Comparison of ENCODE assay signal across 17 cellular contexts in genomic region chr14:69285661-69286255, GRCh38. TPM values are rescaled to one million over a fixed set of nuclear protein-coding genes. Genes with fewer than 3 reads are reported as not detected.
"Had no signal": no experiment of that assay in that cellular context is flagged by ENCODE, and none has a peak within 500 bp of the region (broad histone marks: within the 10 kb centered on the region; RNA-seq: fewer than 3 reads in every experiment).

No MANE protein-coding gene starts in this region.

- H3K4me1 ChIP-seq: upper lobe of left lung had no signal

- H3K4me3 ChIP-seq: dorsolateral prefrontal cortex, gastrocnemius medialis, tibial artery, upper lobe of left lung had no signal

- H3K36me3 ChIP-seq: gastrocnemius medialis, tibial artery, upper lobe of left lung had no signal

- H3K27ac ChIP-seq: dorsolateral prefrontal cortex, gastrocnemius medialis, tibial artery, upper lobe of left lung had no signal

- H3K36me3 Mint-ChIP-seq: naive thymus-derived CD8-positive, alpha-beta T cell had no signal

- H3K9me3 Mint-ChIP-seq: central memory CD8-positive, alpha-beta T cell; naive thymus-derived CD8-positive, alpha-beta T cell had no signal

- H3K27me3 ChIP-seq: dorsolateral prefrontal cortex, gastrocnemius medialis, tibial artery, upper lobe of left lung had no signal

- H3K9me3 ChIP-seq: gastrocnemius medialis, tibial artery, upper lobe of left lung had no signal

- ATAC-seq: esophagus mucosa; gastrocnemius medialis; naive thymus-derived CD8-positive, alpha-beta T cell; stimulated activated naive CD8-positive, alpha-beta T cell treated with anti-CD3 and anti-CD28 coated beads, Interleukin-15, Interleukin-2, amounts not matched to agents 100 U/mL and 50 U/mL, for 24 hours had no signal

- DNase-seq: cortex of kidney; dorsolateral prefrontal cortex; effector CD8-positive, alpha-beta T cell; gastrocnemius medialis; islet precursor cell; mesendoderm; naive thymus-derived CD8-positive, alpha-beta T cell; posterior cingulate gyrus; small intestine; stimulated activated CD4-positive, alpha-beta T cell treated with anti-CD3 and anti-CD28 coated beads, Interleukin-12 subunit alpha, Interleukin-12 subunit beta, amount 100 ng/mL, for 4 hours; stimulated activated naive CD8-positive, alpha-beta T cell treated with anti-CD3 and anti-CD28 coated beads, Interleukin-15, Interleukin-2, amounts not matched to agents 100 U/mL and 50 U/mL, for 24 hours; upper lobe of left lung had no signal

- H3K4me3 Mint-ChIP-seq: central memory CD8-positive, alpha-beta T cell; naive thymus-derived CD8-positive, alpha-beta T cell had no signal

- H3K4me1 Mint-ChIP-seq: central memory CD8-positive, alpha-beta T cell; naive thymus-derived CD8-positive, alpha-beta T cell had no signal

RNA-seq across cellular contexts. Expression of gene GALNT16, which starts 25.8 kb away (rescaled TPM):
- total RNA-seq: lung microvascular endothelial cell; mononuclear cell; naive thymus-derived CD8-positive, alpha-beta T cell had no signal
- polyA plus RNA-seq: naive thymus-derived CD8-positive, alpha-beta T cell had no signal
